8 cellular contexts compared by ENCODE assay signal in the genomic region with DNA sequence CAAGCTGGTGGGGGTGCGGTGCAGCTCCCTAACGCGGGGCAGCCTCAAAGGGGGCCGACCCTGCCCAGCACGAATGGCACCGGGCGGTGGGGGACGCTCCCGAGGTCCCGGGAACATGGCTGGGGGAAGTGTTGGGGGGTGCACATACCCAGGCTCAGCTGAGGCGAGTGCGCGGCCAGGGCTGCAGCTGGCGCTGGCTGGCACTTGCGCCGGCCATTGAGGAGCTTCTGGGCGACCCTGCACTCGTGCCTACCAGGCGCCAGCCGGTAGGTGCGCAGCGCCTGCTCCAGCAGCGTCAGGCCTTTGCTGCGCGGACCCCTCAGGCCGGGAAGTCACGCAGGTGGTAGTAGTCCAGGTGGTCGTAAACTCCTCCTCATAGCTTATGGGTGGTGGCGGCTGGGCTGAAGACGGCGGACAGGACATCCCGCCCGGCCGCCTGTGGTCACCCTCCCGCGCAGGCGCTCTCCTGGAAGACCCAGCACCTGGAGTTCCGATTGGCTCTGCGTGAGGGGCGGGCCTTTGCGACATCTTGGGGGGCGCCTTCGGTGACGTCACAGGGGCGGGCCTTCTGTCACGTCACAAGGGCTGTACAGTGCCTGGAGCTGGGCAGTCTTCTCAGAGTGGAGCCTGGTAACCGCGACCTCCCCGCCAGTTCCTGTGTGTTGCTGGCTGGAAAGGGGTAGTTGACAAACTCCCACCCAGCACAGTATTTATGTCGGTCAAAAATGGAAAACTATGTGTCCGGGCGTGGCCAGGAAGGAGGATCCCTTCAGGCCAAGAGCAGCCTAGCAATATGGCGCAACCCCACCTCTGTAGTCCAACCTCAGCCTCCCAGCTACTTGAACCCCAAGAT.
A peak's percentile ranks its signal among the peaks of the same experiment; 100 is the strongest.
DNase-seq lines count a peak whose midpoint lies in the region; ATAC-seq, FAIRE-seq and TF ChIP-seq lines count a peak whose summit lies in the region.
"Not testable (repeated sequence)": the region's sequence is repeated elsewhere in the genome, so short reads cannot be mapped to it uniquely, and the experiment has no call there.

No MANE protein-coding gene starts in this region.

- DNase-seq in AG08396 (ENCODE audit: low spot score) (peak; percentile 89), NCI-H2196 treated with DMSO at 0.1 percent for 48 hours (lab: John Stamatoyannopoulos, UW; ENCODE audit: unreplicated experiment) (peak; percentile 16), cerebellar nuclear complex (lab: John Stamatoyannopoulos, UW) (peak; percentile 80 to 93), kidney (peak; percentile 99)
- DNase-seq in activated CD4-positive, alpha-beta T cell treated with anti-CD3 and anti-CD28 coated beads for 24 hours (ENCODE audit: low read depth in 2 of 2) = peak; percentile 74 to 89
- DNase-seq in stimulated activated CD4-positive, alpha-beta T cell treated with anti-CD3 and anti-CD28 coated beads, Interleukin-12 subunit alpha, Interleukin-12 subunit beta, amount 100 ng/mL, for 4 hours = peak; percentile 81

- not testable (repeated sequence) for FAIRE-seq in kidney (lab: Jason Lieb, UNC)

- H3K9ac ChIP-seq in kidney (ENCODE audit: low read length in 2 of 2) = peak overlapping the region; percentile 48 to 61

- H3K9me3 ChIP-seq in kidney (ENCODE audit: control insufficient read depth in 1 of 2, low read length in 2 of 2) = not testable (repeated sequence)

- H3K27ac ChIP-seq in kidney (ENCODE audit: low read depth in 2 of 2, low read length in 2 of 2) = peak overlapping the region; percentile 82 to 84

- ATAC-seq in GM18873 (IDR thresholded peaks at IDR 0.05; ENCODE audit: low FRiP score, unreplicated experiment) = peak; percentile 99
- peak; percentile 100 for ATAC-seq in HG03103 (IDR thresholded peaks at IDR 0.05; ENCODE audit: low read depth, unreplicated experiment)

- not testable (repeated sequence) for H3K4me1 ChIP-seq in kidney (ENCODE audit: control insufficient read depth in 1 of 2, insufficient read depth in 1 of 2, low read depth in 1 of 2, low read length in 2 of 2)

- intact Hi-C loops in kidney (cut with DNase I) = not testable (repeated sequence)

- not testable (repeated sequence) for TF ChIP-seq CTCF in kidney (IDR thresholded peaks at IDR 0.05; ENCODE audit: borderline replicate concordance, extremely low read depth, insufficient read depth)

- peak overlapping the region; percentile 79 to 82 for H3K4me3 ChIP-seq in kidney (ENCODE audit: low read length in 2 of 2)

- not testable (repeated sequence) for H3K36me3 ChIP-seq in kidney (ENCODE audit: control insufficient read depth in 1 of 2, insufficient read depth in 2 of 2, low read length in 2 of 2)

Comparison
In these comparisons a context has a peak if more than half of its experiments do, and no peak if none do; other contexts are left out.
1. Peak in every context shown above with its lines: DNase-seq, ATAC-seq, H3K4me3 ChIP-seq and H3K27ac ChIP-seq.
2. DNase-seq: peak in every context shown above with its lines; median percentile 99 in kidney; 89 in AG08396; 86 in cerebellar nuclear complex; 82 in activated CD4-positive, alpha-beta T cell treated with anti-CD3 and anti-CD28 coated beads for 24 hours; 81 in stimulated activated CD4-positive, alpha-beta T cell treated with anti-CD3 and anti-CD28 coated beads, Interleukin-12 subunit alpha, Interleukin-12 subunit beta, amount 100 ng/mL, for 4 hours; 16 in NCI-H2196 treated with DMSO at 0.1 percent for 48 hours.